ENCODE assay signal across 8 cellular contexts in genomic region chr3:48428863-48429415, GRCh38. TPM values are rescaled to one million over a fixed set of nuclear protein-coding genes. Genes with fewer than 3 reads are reported as not detected.
A peak's percentile ranks its signal among the peaks of the same experiment; 100 is the strongest.
DNase-seq lines count a peak whose midpoint lies in the region; TF ChIP-seq lines count a peak whose summit lies in the region.

No MANE protein-coding gene starts in this region.

- H3K4me1 Mint-ChIP-seq in Caco-2 (ENCODE audit: low read depth, unreplicated experiment) (peaks cover 50% of the 10 kb centered on the region), HFFc6 (ENCODE audit: low read depth) (peaks cover 56% of the 10 kb centered on the region)

- H3K27ac ChIP-seq in WERI-Rb-1 = peak overlapping the region; percentile 93

- DNase-seq in Caco-2 (peak in 1 of 2 experiments; percentile 58), HFFc6 (no peak), WERI-Rb-1 (peak; percentile 42), globus pallidus (ENCODE audit: low spot score) (peak; percentile 40), SW 1271 (lab: John Stamatoyannopoulos, UW) (no peak), NCI-H1105 (lab: John Stamatoyannopoulos, UW) (no peak)
- DNase-seq in activated CD4-positive, alpha-beta T cell treated with anti-CD3 and anti-CD28 coated beads, Interleukin-2, amount 50 U/mL, for 4 hours = no peak

- H3K4me1 ChIP-seq in Caco-2 = peaks cover 60% of the 10 kb centered on the region
- H3K4me1 ChIP-seq in neuron (ENCODE audit: insufficient read depth, low read length) = peaks cover 39% of the 10 kb centered on the region

- peak overlapping the region; percentile 98 for H3K4me3 Mint-ChIP-seq in Caco-2 (ENCODE audit: unreplicated experiment)
- H3K4me3 Mint-ChIP-seq in HFFc6 = peak overlapping the region; percentile 74

- no TSS peak for BruUV-seq in Caco-2 (replicated peaks; lab: Mats Ljungman, UMichigan)

- H3K27me3 ChIP-seq in Caco-2 (replicated peaks; ENCODE audit: control insufficient read depth, insufficient read depth, low read length) (no peaks in the 10 kb centered on the region), WERI-Rb-1 (ENCODE audit: insufficient read depth, low read depth, severe bottlenecking) (no peaks in the 10 kb centered on the region), neuron (ENCODE audit: insufficient read depth, low read length) (no peaks in the 10 kb centered on the region)

- TF ChIP-seq CTCF in Caco-2 (IDR thresholded peaks at IDR 0.05; ENCODE audit: insufficient read depth in 1 of 2, low read depth in 1 of 2, low read length in 1 of 2, severe bottlenecking in 1 of 2, unreplicated experiment in 1 of 2) (no peak), HFFc6 (IDR thresholded peaks at IDR 0.05) (no peak), WERI-Rb-1 (IDR thresholded peaks at IDR 0.05; ENCODE audit: low read depth, low read length) (no peak)

- no peaks in the 10 kb centered on the region for H3K9me3 Mint-ChIP-seq in Caco-2 (ENCODE audit: unreplicated experiment)
- no peaks in the 10 kb centered on the region for H3K9me3 Mint-ChIP-seq in HFFc6

- H3K4me3 ChIP-seq in Caco-2 (ENCODE audit: low read depth, low read length) (peak overlapping the region; percentile 84), WERI-Rb-1 (ENCODE audit: low read depth, low read length) (peak overlapping the region; percentile 51), neuron (ENCODE audit: low read length) (peak overlapping the region; percentile 51)

- CTCF ChIA-PET in Caco-2 (lab: Charles Lee) = interaction anchor here (1.0 to 1.9 kb wide), 2 partner anchors 29 to 129 kb away, joined by 3 to 15 read pairs; no protein-coding TSS in a partner anchor

- peak overlapping the region; percentile 34 for H2AFZ ChIP-seq in neuron (ENCODE audit: low read depth, low read length)

- H3K27ac Mint-ChIP-seq in Caco-2 (ENCODE audit: unreplicated experiment) = peak overlapping the region; percentile 82
- no peak overlapping the region for H3K27ac Mint-ChIP-seq in HFFc6

- intact Hi-C loops in Caco-2 (cut with micrococcal nuclease; ENCODE audit: unreplicated experiment) = no loop called here

- H3K36me3 ChIP-seq in Caco-2 (ENCODE audit: control insufficient read depth, insufficient read depth, low read length) (peaks cover 7% of the 10 kb centered on the region), WERI-Rb-1 (peaks cover 35% of the 10 kb centered on the region), neuron (ENCODE audit: insufficient read depth, low read length) (peaks cover 31% of the 10 kb centered on the region)

- H3K36me3 Mint-ChIP-seq in Caco-2 (ENCODE audit: insufficient read depth, unreplicated experiment) (peaks cover 73% of the 10 kb centered on the region), HFFc6 (ENCODE audit: low read depth) (peaks cover 6% of the 10 kb centered on the region)

- H3K9me3 ChIP-seq in Caco-2 (no peaks in the 10 kb centered on the region), WERI-Rb-1 (ENCODE audit: severe bottlenecking) (no peaks in the 10 kb centered on the region), neuron (ENCODE audit: low read length) (no peaks in the 10 kb centered on the region)

- POLR2A ChIA-PET in Caco-2 (lab: Charles Lee) = interaction anchor here (1.4 to 2.8 kb wide), 2 partner anchors 11 to 18 kb away, joined by 4 to 12 read pairs; partner anchors contain the start of genes ATRIP, CCDC51 and TMA7

- H3K27me3 Mint-ChIP-seq in Caco-2 (ENCODE audit: insufficient read depth, unreplicated experiment) (no peaks in the 10 kb centered on the region), HFFc6 (ENCODE audit: insufficient read depth) (no peaks in the 10 kb centered on the region)

RNA-seq across cellular contexts. Expression of gene PLXNB1, which starts 0.9 kb away (rescaled TPM):
- 149 and 164 TPM in 2 replicates for total RNA-seq in Caco-2 (2022)
- 10 to 100 TPM; 11.1 to 15.5 (median 12.8) TPM for total RNA-seq in HFFc6 (2021; fragmentation: NEBNext Ultra II Directional; extraction: Animal tissue kit (Norgen Biotek cat#: 25700))

RNA-seq across cellular contexts. Expression of gene CCDC51, which starts 11.0 kb away (rescaled TPM):
- 48.9 and 59.5 TPM in 2 replicates for total RNA-seq in Caco-2 (2022)
- total RNA-seq in HFFc6 (2021; fragmentation: NEBNext Ultra II Directional; extraction: Animal tissue kit (Norgen Biotek cat#: 25700)) = 10 to 100 TPM; 10.1 to 15.3 (median 12.5) TPM

RNA-seq across cellular contexts. Expression of gene TMA7, which starts 11.1 kb away (rescaled TPM):
- 205 and 227 TPM in 2 replicates for total RNA-seq in Caco-2 (2022)
- 100 to 1,000 TPM; 213 to 341 (median 280) TPM for total RNA-seq in HFFc6 (2021; fragmentation: NEBNext Ultra II Directional; extraction: Animal tissue kit (Norgen Biotek cat#: 25700))

RNA-seq across cellular contexts. Expression of gene ATRIP, which starts 17.6 kb away (rescaled TPM):
- total RNA-seq in Caco-2 (2022) = 14.4 and 15.9 TPM in 2 replicates
- total RNA-seq in HFFc6 (2021; fragmentation: NEBNext Ultra II Directional; extraction: Animal tissue kit (Norgen Biotek cat#: 25700)) = 10 to 100 TPM in 1 of 6 experiments, 1 to 10 TPM in 5; 7.0 to 10.5 (median 8.2) TPM

RNA-seq across cellular contexts. Expression of gene FBXW12, which starts 56.9 kb away (rescaled TPM):
- 1.7 and 2.3 TPM in 2 replicates for total RNA-seq in Caco-2 (2022)
- not detected for total RNA-seq in HFFc6 (2021; fragmentation: NEBNext Ultra II Directional; extraction: Animal tissue kit (Norgen Biotek cat#: 25700))

Comparison
In these comparisons a context has a peak if more than half of its experiments do, and no peak if none do; other contexts are left out.
1. DNase-seq: peak in WERI-Rb-1 (single experiment) and globus pallidus (single experiment); none in HFFc6 (single experiment), SW 1271 (0 of 2), NCI-H1105 (single experiment) and activated CD4-positive, alpha-beta T cell treated with anti-CD3 and anti-CD28 coated beads, Interleukin-2, amount 50 U/mL, for 4 hours (0 of 2).
2. Peak in every context shown above with its lines, with median percentiles within 50 percentile points of each other: H3K4me3 ChIP-seq.